ENCODE assay signal across 14 cellular contexts in genomic region chr10:113859261-113859660, GRCh38. TPM values are rescaled to one million over a fixed set of nuclear protein-coding genes. Genes with fewer than 3 reads are reported as not detected.
A peak's percentile ranks its signal among the peaks of the same experiment; 100 is the strongest.
DNase-seq lines count a peak whose midpoint lies in the region; ATAC-seq and TF ChIP-seq lines count a peak whose summit lies in the region.
"Had no signal": no experiment of that assay in that cellular context is flagged by ENCODE, and none has a peak within 500 bp of the region (broad histone marks: within the 10 kb centered on the region; RNA-seq: fewer than 3 reads in every experiment).

No MANE protein-coding gene starts in this region.

- in situ Hi-C loops in KBM-7 (cut with MboI; ENCODE audit: low pct_unique_long_range_greater_than_20kb, low sequenced_read_pairs): no loop called here

- DNase-seq in NOMO-1 treated with DMSO at 0.1 percent for 48 hours (lab: John Stamatoyannopoulos, UW; ENCODE audit: unreplicated experiment) (peak; percentile 41), NOMO-1 treated with dmso at 0.1 percent for 144 hours (lab: John Stamatoyannopoulos, UW; ENCODE audit: unreplicated experiment) (no peak), NCI-H1092 (lab: John Stamatoyannopoulos, UW) (no peak), KBM-7 (no peak), natural killer cell (no peak)
- DNase-seq: 8988T, Calu3, hippocampal formation, mesendoderm, NCI-H345, posterior cingulate gyrus had no signal

- peaks cover 32% of the 10 kb centered on the region for H3K4me1 Mint-ChIP-seq in dendritic cell treated with granulocyte-macrophage colony-stimulating factor and Interleukin-4, amounts not matched to agents 40 ng/mL and 50 ng/mL, for 4 days (ENCODE audit: low read depth)
- H3K4me1 Mint-ChIP-seq in natural killer cell: peaks cover 17 to 21% of the 10 kb centered on the region in 2 donors

- H3K9me3 Mint-ChIP-seq in dendritic cell treated with granulocyte-macrophage colony-stimulating factor and Interleukin-4, amounts not matched to agents 40 ng/mL and 50 ng/mL, for 4 days: peaks cover 9% of the 10 kb centered on the region
- no peaks in the 10 kb centered on the region for H3K9me3 Mint-ChIP-seq in natural killer cell

- H3K27ac Mint-ChIP-seq in dendritic cell treated with granulocyte-macrophage colony-stimulating factor and Interleukin-4, amounts not matched to agents 40 ng/mL and 50 ng/mL, for 4 days: peak overlapping the region; percentile 43
- H3K27ac Mint-ChIP-seq in natural killer cell: no peak overlapping the region

- TF ChIP-seq CTCF in natural killer cell (IDR thresholded peaks at IDR 0.05): no peak

- no peaks in the 10 kb centered on the region for H3K27me3 Mint-ChIP-seq in dendritic cell treated with granulocyte-macrophage colony-stimulating factor and Interleukin-4, amounts not matched to agents 40 ng/mL and 50 ng/mL, for 4 days
- H3K27me3 Mint-ChIP-seq in natural killer cell (ENCODE audit: low read depth in 2 of 2): no peaks in the 10 kb centered on the region

- intact Hi-C loops in dendritic cell treated with granulocyte-macrophage colony-stimulating factor and Interleukin-4, amounts not matched to agents 40 ng/mL and 50 ng/mL, for 4 days (cut with micrococcal nuclease): no loop called here
- intact Hi-C loops in natural killer cell (cut with micrococcal nuclease): no loop called here

- H3K4me3 Mint-ChIP-seq in dendritic cell treated with granulocyte-macrophage colony-stimulating factor and Interleukin-4, amounts not matched to agents 40 ng/mL and 50 ng/mL, for 4 days: no peak overlapping the region
- H3K4me3 Mint-ChIP-seq in natural killer cell: no peak overlapping the region

- H3K36me3 Mint-ChIP-seq in dendritic cell treated with granulocyte-macrophage colony-stimulating factor and Interleukin-4, amounts not matched to agents 40 ng/mL and 50 ng/mL, for 4 days (ENCODE audit: low read depth): peaks cover 39% of the 10 kb centered on the region
- peaks cover 31% of the 10 kb centered on the region for H3K36me3 Mint-ChIP-seq in natural killer cell

- peak; percentile 52 for ATAC-seq in GM21526 (IDR thresholded peaks at IDR 0.05; ENCODE audit: low FRiP score, unreplicated experiment)
- peak; percentile 29 for ATAC-seq in HG03135 (IDR thresholded peaks at IDR 0.05; ENCODE audit: unreplicated experiment)
- no peak for ATAC-seq in natural killer cell

RNA-seq across cellular contexts. Expression of gene NHLRC2, which starts 4.8 kb away (rescaled TPM):
- total RNA-seq in natural killer cell: 10 to 100 TPM; 19.0 to 24.7 (median 22.4) TPM

RNA-seq across cellular contexts. Expression of gene DCLRE1A, which starts 5.4 kb away (rescaled TPM):
- total RNA-seq in natural killer cell: 1 to 10 TPM; 4.4 to 5.9 (median 5.2) TPM

Comparison
In these comparisons a context has a peak if more than half of its experiments do, and no peak if none do; other contexts are left out.
1. ATAC-seq: peak in GM21526 (single experiment) and HG03135 (single experiment); none in natural killer cell (0 of 3).